8 cellular contexts compared by ENCODE assay signal in the genomic region with DNA sequence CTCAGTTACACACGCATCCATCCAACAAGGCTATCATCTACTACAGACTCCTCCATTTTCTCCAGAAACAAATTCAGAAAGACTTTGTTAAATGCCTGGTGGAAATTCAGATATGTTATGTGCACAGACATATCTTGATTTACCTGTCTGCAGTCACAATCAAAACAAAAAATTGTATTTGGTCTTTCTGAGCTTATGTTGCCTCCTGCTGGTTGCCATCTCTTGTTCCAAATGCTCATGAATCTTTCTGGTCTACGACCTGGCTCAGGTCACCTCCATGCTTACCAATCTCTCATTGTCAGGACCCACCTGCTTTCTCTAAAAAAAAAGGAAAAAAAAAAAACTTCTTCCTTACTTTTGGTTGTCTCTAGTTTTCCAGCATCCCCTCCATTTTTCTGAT.
A peak's percentile ranks its signal among the peaks of the same experiment; 100 is the strongest.
DNase-seq lines count a peak whose midpoint lies in the region; ATAC-seq and TF ChIP-seq lines count a peak whose summit lies in the region.

No MANE protein-coding gene starts in this region.

- CTCF ChIA-PET in RWPE1 (lab: Yijun Ruan, JAX) = interaction anchor here (0.7 kb wide), 1 partner anchor 21 kb away, joined by 13 read pairs; no protein-coding TSS in a partner anchor

- H3K4me1 Mint-ChIP-seq in activated naive CD8-positive, alpha-beta T cell treated with anti-CD3 and anti-CD28 coated beads, Interleukin-2, amount 50 U/mL, for 24 hours = peaks cover 25% of the 10 kb centered on the region

- H3K36me3 Mint-ChIP-seq in activated naive CD8-positive, alpha-beta T cell treated with anti-CD3 and anti-CD28 coated beads, Interleukin-2, amount 50 U/mL, for 24 hours (ENCODE audit: low read depth) = no peaks in the 10 kb centered on the region

- POLR2A ChIA-PET in RWPE1 (lab: Yijun Ruan, JAX; ENCODE audit: low non-redundant PET) = no interaction called here

- H3K27ac ChIP-seq in HL-60 (replicated peaks) (no peak overlapping the region), RWPE1 (no peak overlapping the region)

- DNase-seq in AG10803 (ENCODE audit: low read depth) (no peak), HL-60 (ENCODE audit: low read depth in 1 of 2, low spot score in 1 of 2) (no peak), kidney glomerular epithelial cell (lab: John Stamatoyannopoulos, UW) (peak; percentile 42), RWPE1 (ENCODE audit: low spot score) (no peak), retina (no peak)
- DNase-seq in activated naive CD8-positive, alpha-beta T cell treated with anti-CD3 and anti-CD28 coated beads, Interleukin-2, amount 50 U/mL, for 24 hours = peak; percentile 5

- no peak overlapping the region for H3K27ac Mint-ChIP-seq in activated naive CD8-positive, alpha-beta T cell treated with anti-CD3 and anti-CD28 coated beads, Interleukin-2, amount 50 U/mL, for 24 hours

- TF ChIP-seq CTCF in AG10803 (conservative IDR thresholded peaks at IDR 0.05; ENCODE audit: low read length) (peak; percentile 43), HL-60 (IDR thresholded peaks at IDR 0.05; ENCODE audit: insufficient read depth, low read length) (peak; percentile 18), RWPE1 (conservative IDR thresholded peaks at IDR 0.05; ENCODE audit: low read depth) (no peak)

- peaks cover 3% of the 10 kb centered on the region for H3K27me3 ChIP-seq in HL-60 (ENCODE audit: insufficient read depth, poor library complexity, severe bottlenecking)

- H3K27me3 Mint-ChIP-seq in activated naive CD8-positive, alpha-beta T cell treated with anti-CD3 and anti-CD28 coated beads, Interleukin-2, amount 50 U/mL, for 24 hours = no peaks in the 10 kb centered on the region

- no peak for ATAC-seq in activated naive CD8-positive, alpha-beta T cell treated with anti-CD3 and anti-CD28 coated beads, Interleukin-2, amount 50 U/mL, for 24 hours
- no peak for ATAC-seq in GM21717 (IDR thresholded peaks at IDR 0.05; ENCODE audit: unreplicated experiment)
- ATAC-seq in GM19023 (IDR thresholded peaks at IDR 0.05; ENCODE audit: unreplicated experiment) = no peak

- H3K4me3 ChIP-seq in AG10803 (ENCODE audit: low read length) (no peak overlapping the region), HL-60 (replicated peaks; ENCODE audit: insufficient read depth, low read length) (no peak overlapping the region)

- H3K9me3 Mint-ChIP-seq in activated naive CD8-positive, alpha-beta T cell treated with anti-CD3 and anti-CD28 coated beads, Interleukin-2, amount 50 U/mL, for 24 hours = no peaks in the 10 kb centered on the region

- H3K4me3 Mint-ChIP-seq in activated naive CD8-positive, alpha-beta T cell treated with anti-CD3 and anti-CD28 coated beads, Interleukin-2, amount 50 U/mL, for 24 hours = no peak overlapping the region

Comparison
In these comparisons a context has a peak if more than half of its experiments do, and no peak if none do; other contexts are left out.
1. DNase-seq: peak in activated naive CD8-positive, alpha-beta T cell treated with anti-CD3 and anti-CD28 coated beads, Interleukin-2, amount 50 U/mL, for 24 hours (single experiment) and kidney glomerular epithelial cell (single experiment); none in AG10803 (single experiment), HL-60 (0 of 2), RWPE1 (single experiment) and retina (single experiment).